In the genomic region with DNA sequence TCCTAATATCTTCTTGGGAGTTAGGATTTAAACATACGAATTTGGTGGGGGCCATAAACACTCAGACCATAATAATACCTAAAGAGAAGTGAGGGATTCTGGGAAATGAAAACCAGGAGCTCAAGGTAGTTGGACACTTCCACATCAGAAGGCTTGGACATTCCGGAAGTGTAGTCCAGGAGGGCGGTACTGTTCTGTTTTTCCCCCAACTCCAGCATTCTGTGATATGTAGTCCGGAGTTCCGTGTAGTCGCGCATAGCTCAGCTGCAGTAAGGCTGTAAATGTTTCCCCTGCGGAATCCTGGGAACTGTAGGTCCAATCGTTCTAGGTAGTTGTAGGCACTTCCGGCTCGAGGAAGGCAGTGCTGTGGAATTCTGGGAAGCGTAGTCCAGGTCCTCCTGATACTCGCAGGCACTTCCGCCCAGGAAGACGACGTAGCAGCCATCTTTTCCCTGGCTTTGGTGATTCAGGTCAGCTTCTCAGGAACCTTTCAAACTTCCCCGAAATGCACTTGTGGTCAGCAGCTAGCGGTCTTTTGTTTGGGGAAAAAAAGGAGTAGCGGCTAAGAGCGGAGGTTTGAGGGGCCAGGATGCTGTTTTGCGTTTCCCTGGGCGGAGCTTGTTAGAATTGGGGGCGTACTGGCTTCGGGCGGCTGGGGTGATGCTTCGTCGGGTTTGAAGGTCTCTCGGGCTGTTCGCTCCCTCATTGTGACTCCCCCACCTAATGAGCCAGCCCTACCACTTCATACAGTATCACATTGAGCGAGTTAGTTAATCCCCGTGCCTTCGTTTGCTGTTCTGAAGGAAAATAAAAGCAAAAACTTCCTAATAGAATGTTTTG, we compare ENCODE assay signal across 8 cellular contexts. TPM values are rescaled to one million over a fixed set of nuclear protein-coding genes. Genes with fewer than 3 reads are reported as not detected.
DNase-seq lines count a peak whose midpoint lies in the region; ATAC-seq and TF ChIP-seq lines count a peak whose summit lies in the region.

A gene (plus strand): TSS at position 428 of the 840 bp plus-strand sequence. CDS start 4,981 bp downstream, outside the sequence.

- TF ChIP-seq CTCF in BJ (IDR thresholded peaks at IDR 0.05; ENCODE audit: insufficient read depth, low read depth, low read length) (no peak), dorsolateral prefrontal cortex (IDR thresholded peaks at IDR 0.05 in 54 of 56, conservative IDR thresholded peaks at IDR 0.05 in 2 of 56; ENCODE audit: low read depth in 1 of 56, partially characterized antibody in 56 of 56) (peak in 33 of 56 donors; percentile 5 to 45 (median 27)), liver (IDR thresholded peaks at IDR 0.05; ENCODE audit: low read depth, low read length, missing input control) (no peak)

- under 1% methylated on average over 32 of the region's 32 CpGs for WGBS in liver

- ATAC-seq in HG03469 (IDR thresholded peaks at IDR 0.05; ENCODE audit: unreplicated experiment): peak; percentile 69

- POLR2A ChIA-PET in BJ (lab: Charles Lee): interaction anchor here (0.6 kb wide), 1 partner anchor 1883 kb away, joined by 3 read pairs; no protein-coding TSS in a partner anchor

- peak in 1 of 2 donors; percentile 54 for TF ChIP-seq RAD21 in liver (IDR thresholded peaks at IDR 0.05)

- peaks cover 0 to 16% (median 9%) of the 10 kb centered on the region in 4 donors for H3K4me1 ChIP-seq in liver (ENCODE audit: control insufficient read depth in 4 of 4, insufficient read depth in 4 of 4, low read length in 3 of 4)

- H3K27me3 ChIP-seq in BJ (ENCODE audit: control insufficient read depth, insufficient read depth, low read length) (no peaks in the 10 kb centered on the region), dorsolateral prefrontal cortex (no peaks in the 10 kb centered on the region), liver (ENCODE audit: control insufficient read depth in 4 of 4, insufficient read depth in 4 of 4, low read length in 3 of 4) (no peaks in the 10 kb centered on the region)

- peak within 1 kb of the TSS; percentile 34 to 64 for H3K9ac ChIP-seq in liver (ENCODE audit: low read depth in 1 of 2, low read length in 2 of 2)

- H3K27ac ChIP-seq in dorsolateral prefrontal cortex (peak within 1 kb of the TSS; percentile 51 to 96 (median 90)), liver (ENCODE audit: low read depth in 1 of 2, low read length in 2 of 2) (peak within 1 kb of the TSS; percentile 20 to 52)

- H3K4me3 ChIP-seq in BJ (ENCODE audit: low read depth, low read length): peak within 1 kb of the TSS; percentile 75
- H3K4me3 ChIP-seq in dorsolateral prefrontal cortex: peak within 1 kb of the TSS; percentile 46 to 97 (median 84)
- peak within 1 kb of the TSS; percentile 77 to 84 (median 82) for H3K4me3 ChIP-seq in liver (ENCODE audit: low read depth in 1 of 3, low read length in 3 of 3)

- CTCF ChIA-PET in BJ (lab: Yijun Ruan, JAX): interaction anchor here (1.0 to 1.6 kb wide), 2 partner anchors 12 to 42 kb away, joined by 4 to 5 read pairs; no protein-coding TSS in a partner anchor

- DNase-seq in BJ (ENCODE audit: low read depth): peak; percentile 97
- DNase-seq in GM19240 (ENCODE audit: insufficient read length, low spot score): peak; percentile 72
- DNase-seq in NCI-H748 (lab: John Stamatoyannopoulos, UW; ENCODE audit: unreplicated experiment): peak; percentile 100
- peak; percentile 63 to 81 for DNase-seq in activated CD4-positive, alpha-beta T cell treated with anti-CD3 and anti-CD28 coated beads, Interleukin-2, amount 50 U/mL, for 24 hours (ENCODE audit: low read depth in 1 of 2, low spot score in 1 of 2)
- peak; percentile 83 to 99 (median 95) for DNase-seq in dorsolateral prefrontal cortex
- peak; percentile 87 for DNase-seq in stimulated activated CD4-positive, alpha-beta T cell treated with anti-CD3 and anti-CD28 coated beads, Interleukin-4, amount 100 ng/mL, for 24 hours

- intact Hi-C loops in dorsolateral prefrontal cortex (cut with DNase I): loop anchor here (1.0 to 10.0 kb wide), 11 partner anchors 24 to 338 kb away; a partner anchor contains a TSS

- H3K9me3 ChIP-seq in liver (ENCODE audit: control insufficient read depth in 4 of 4, low read length in 3 of 4): peaks cover 20 to 55% (median 33%) of the 10 kb centered on the region in 4 donors

- peaks cover 5% of the 10 kb centered on the region; the same call in 1 of the 2 replicates for H3K36me3 ChIP-seq in BJ (ENCODE audit: control insufficient read depth, insufficient read depth, low read length)
- H3K36me3 ChIP-seq in liver (ENCODE audit: control insufficient read depth in 4 of 4, insufficient read depth in 3 of 4, low read depth in 1 of 4, low read length in 3 of 4): peaks cover 10 to 31% (median 26%) of the 10 kb centered on the region in 4 donors

TF ChIP-seq in liver, 16 proteins besides CTCF, POLR2A, EP300 and RAD21:
- TF ChIP-seq JUND (IDR thresholded peaks at IDR 0.05): peak; percentile 39 to 63
- TF ChIP-seq FOXA1 (IDR thresholded peaks at IDR 0.05): no peak
- no peak for TF ChIP-seq HNF4G (IDR thresholded peaks at IDR 0.05)
- peak; percentile 59 to 73 for TF ChIP-seq HNF4A (conservative IDR thresholded peaks at IDR 0.05)
- TF ChIP-seq EGR1 (IDR thresholded peaks at IDR 0.05; ENCODE audit: low read depth in 2 of 2): peak; percentile 94 to 97
- TF ChIP-seq, protein P1, sequence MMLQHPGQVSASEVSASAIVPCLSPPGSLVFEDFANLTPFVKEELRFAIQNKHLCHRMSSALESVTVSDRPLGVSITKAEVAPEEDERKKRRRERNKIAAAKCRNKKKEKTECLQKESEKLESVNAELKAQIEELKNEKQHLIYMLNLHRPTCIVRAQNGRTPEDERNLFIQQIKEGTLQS (IDR thresholded peaks at IDR 0.05): no peak
- TF ChIP-seq, protein P2, sequence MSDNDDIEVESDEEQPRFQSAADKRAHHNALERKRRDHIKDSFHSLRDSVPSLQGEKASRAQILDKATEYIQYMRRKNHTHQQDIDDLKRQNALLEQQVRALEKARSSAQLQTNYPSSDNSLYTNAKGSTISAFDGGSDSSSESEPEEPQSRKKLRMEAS (IDR thresholded peaks at IDR 0.05): peak; percentile 99
- TF ChIP-seq TAF1 (conservative IDR thresholded peaks at IDR 0.05): peak; percentile 93
- TF ChIP-seq GABPA (IDR thresholded peaks at IDR 0.05 in 1 of 2, conservative IDR thresholded peaks at IDR 0.05 in 1 of 2): peak; percentile 94 to 99
- TF ChIP-seq, protein P3, sequence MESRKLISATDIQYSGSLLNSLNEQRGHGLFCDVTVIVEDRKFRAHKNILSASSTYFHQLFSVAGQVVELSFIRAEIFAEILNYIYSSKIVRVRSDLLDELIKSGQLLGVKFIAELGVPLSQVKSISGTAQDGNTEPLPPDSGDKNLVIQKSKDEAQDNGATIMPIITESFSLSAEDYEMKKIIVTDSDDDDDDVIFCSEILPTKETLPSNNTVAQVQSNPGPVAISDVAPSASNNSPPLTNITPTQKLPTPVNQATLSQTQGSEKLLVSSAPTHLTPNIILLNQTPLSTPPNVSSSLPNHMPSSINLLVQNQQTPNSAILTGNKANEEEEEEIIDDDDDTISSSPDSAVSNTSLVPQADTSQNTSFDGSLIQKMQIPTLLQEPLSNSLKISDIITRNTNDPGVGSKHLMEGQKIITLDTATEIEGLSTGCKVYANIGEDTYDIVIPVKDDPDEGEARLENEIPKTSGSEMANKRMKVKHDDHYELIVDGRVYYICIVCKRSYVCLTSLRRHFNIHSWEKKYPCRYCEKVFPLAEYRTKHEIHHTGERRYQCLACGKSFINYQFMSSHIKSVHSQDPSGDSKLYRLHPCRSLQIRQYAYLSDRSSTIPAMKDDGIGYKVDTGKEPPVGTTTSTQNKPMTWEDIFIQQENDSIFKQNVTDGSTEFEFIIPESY (IDR thresholded peaks at IDR 0.05): peak; percentile 97
- TF ChIP-seq, protein P4, sequence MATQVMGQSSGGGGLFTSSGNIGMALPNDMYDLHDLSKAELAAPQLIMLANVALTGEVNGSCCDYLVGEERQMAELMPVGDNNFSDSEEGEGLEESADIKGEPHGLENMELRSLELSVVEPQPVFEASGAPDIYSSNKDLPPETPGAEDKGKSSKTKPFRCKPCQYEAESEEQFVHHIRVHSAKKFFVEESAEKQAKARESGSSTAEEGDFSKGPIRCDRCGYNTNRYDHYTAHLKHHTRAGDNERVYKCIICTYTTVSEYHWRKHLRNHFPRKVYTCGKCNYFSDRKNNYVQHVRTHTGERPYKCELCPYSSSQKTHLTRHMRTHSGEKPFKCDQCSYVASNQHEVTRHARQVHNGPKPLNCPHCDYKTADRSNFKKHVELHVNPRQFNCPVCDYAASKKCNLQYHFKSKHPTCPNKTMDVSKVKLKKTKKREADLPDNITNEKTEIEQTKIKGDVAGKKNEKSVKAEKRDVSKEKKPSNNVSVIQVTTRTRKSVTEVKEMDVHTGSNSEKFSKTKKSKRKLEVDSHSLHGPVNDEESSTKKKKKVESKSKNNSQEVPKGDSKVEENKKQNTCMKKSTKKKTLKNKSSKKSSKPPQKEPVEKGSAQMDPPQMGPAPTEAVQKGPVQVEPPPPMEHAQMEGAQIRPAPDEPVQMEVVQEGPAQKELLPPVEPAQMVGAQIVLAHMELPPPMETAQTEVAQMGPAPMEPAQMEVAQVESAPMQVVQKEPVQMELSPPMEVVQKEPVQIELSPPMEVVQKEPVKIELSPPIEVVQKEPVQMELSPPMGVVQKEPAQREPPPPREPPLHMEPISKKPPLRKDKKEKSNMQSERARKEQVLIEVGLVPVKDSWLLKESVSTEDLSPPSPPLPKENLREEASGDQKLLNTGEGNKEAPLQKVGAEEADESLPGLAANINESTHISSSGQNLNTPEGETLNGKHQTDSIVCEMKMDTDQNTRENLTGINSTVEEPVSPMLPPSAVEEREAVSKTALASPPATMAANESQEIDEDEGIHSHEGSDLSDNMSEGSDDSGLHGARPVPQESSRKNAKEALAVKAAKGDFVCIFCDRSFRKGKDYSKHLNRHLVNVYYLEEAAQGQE (IDR thresholded peaks at IDR 0.05): peak; percentile 90
- TF ChIP-seq SP1 (IDR thresholded peaks at IDR 0.05): peak; percentile 82
- peak; percentile 44 for TF ChIP-seq FOXA2 (IDR thresholded peaks at IDR 0.05)
- peak; percentile 57 for TF ChIP-seq NR2F2 (IDR thresholded peaks at IDR 0.05)
- peak; percentile 99 for TF ChIP-seq YY1 (IDR thresholded peaks at IDR 0.05)
- peak; percentile 64 to 68 for TF ChIP-seq RXRA (IDR thresholded peaks at IDR 0.05)
TF ChIP-seq in liver: peak in this region for 13.

RNA-seq across cellular contexts. Expression of the gene that starts here (rescaled TPM):
- 11.0 and 16.4 TPM in 2 replicates for polyA plus RNA-seq in BJ (2011; rRNA removed)
- 7.3 TPM in 2 replicates for polyA minus RNA-seq in BJ (2011; rRNA and poly(A)+ RNA removed)
- 10 to 100 TPM; 33.2 to 72.4 (median 51.4) TPM for total RNA-seq in dorsolateral prefrontal cortex
- total RNA-seq in liver: 1 to 10 TPM; 6.4 to 8.5 TPM
- polyA plus RNA-seq in liver: 10 to 100 TPM in 1 of 2 donors, 1 to 10 TPM in 1; 8.4 to 10.6 TPM

Comparison
In these comparisons a context has a peak if more than half of its experiments do, and no peak if none do; other contexts are left out.
1. Peak in every context shown above with its lines: DNase-seq, ATAC-seq, H3K4me3 ChIP-seq and H3K27ac ChIP-seq.
2. CTCF ChIP-seq: peak in dorsolateral prefrontal cortex (33 of 56); none in BJ (single experiment) and liver (single experiment).